10 cellular contexts compared by ENCODE assay signal in the genomic region with DNA sequence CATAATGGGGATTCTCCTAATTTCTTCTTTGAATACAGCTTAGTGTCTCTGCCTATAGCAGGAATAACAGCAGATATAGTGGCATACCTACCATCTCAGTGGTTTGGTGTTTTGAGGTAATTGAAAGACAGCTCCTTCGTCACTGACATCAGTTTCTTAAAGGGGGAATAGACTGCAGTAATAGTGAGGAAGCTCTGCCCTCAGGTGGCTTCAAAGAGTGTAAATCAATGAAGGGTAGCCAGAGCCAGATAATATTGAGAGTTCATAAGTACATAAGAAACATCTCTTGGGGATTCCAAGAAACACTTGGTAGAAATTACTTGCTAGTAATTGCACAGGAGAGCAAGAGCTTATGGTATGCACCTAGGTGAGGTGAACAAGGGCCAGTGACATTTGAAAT. TPM values are rescaled to one million over a fixed set of nuclear protein-coding genes. Genes with fewer than 3 reads are reported as not detected.
"Had no signal": no experiment of that assay in that cellular context is flagged by ENCODE, and none has a peak within 500 bp of the region (broad histone marks: within the 10 kb centered on the region; RNA-seq: fewer than 3 reads in every experiment).

No MANE protein-coding gene starts in this region.

- H3K27ac ChIP-seq: GM23248, HL-60, KMS-11 had no signal

- H3K4me3 ChIP-seq: GM23248 had no signal

- H3K4me2 ChIP-seq: KMS-11 had no signal

- ATAC-seq: HepG2 had no signal

- H3K4me3 Mint-ChIP-seq: IgD-negative memory B cell had no signal

- H3K27me3 Mint-ChIP-seq: IgD-negative memory B cell had no signal

- DNase-seq: GM23248, H7, HCEC 1CT, KBM-7 had no signal

- H3K27ac Mint-ChIP-seq: IgD-negative memory B cell had no signal

- H3K36me3 Mint-ChIP-seq: IgD-negative memory B cell had no signal

- H3K4me1 Mint-ChIP-seq: IgD-negative memory B cell had no signal

- H2AFZ ChIP-seq: GM23248 had no signal

RNA-seq across cellular contexts. Expression of a gene that starts 4.4 kb away (rescaled TPM):
- total RNA-seq: GM23248, H4, H7, HepG2, HT1080 had no signal
- polyA plus RNA-seq: GM23248, HepG2, IgD-negative memory B cell had no signal

RNA-seq across cellular contexts. Expression of a gene that starts 47.4 kb away (rescaled TPM):
- total RNA-seq: GM23248, H4, H7, HepG2, HT1080 had no signal
- polyA plus RNA-seq: GM23248, HepG2, IgD-negative memory B cell had no signal
